In genomic region chr20:31861346-31862156, GRCh38 we compare ENCODE assay signal across 8 cellular contexts. TPM values are rescaled to one million over a fixed set of nuclear protein-coding genes. Genes with fewer than 3 reads are reported as not detected.
DNase-seq lines count a peak whose midpoint lies in the region; ATAC-seq and TF ChIP-seq lines count a peak whose summit lies in the region.

No MANE protein-coding gene starts in this region.

- peak overlapping the region; percentile 48 for H3K27ac ChIP-seq in C4-2B

- H3K4me3 Mint-ChIP-seq in dendritic cell treated with granulocyte-macrophage colony-stimulating factor and Interleukin-4, amounts not matched to agents 40 ng/mL and 50 ng/mL, for 4 days, result peak overlapping the region; percentile 42

- no peak overlapping the region for H3K27ac Mint-ChIP-seq in dendritic cell treated with granulocyte-macrophage colony-stimulating factor and Interleukin-4, amounts not matched to agents 40 ng/mL and 50 ng/mL, for 4 days

- H3K4me1 Mint-ChIP-seq in dendritic cell treated with granulocyte-macrophage colony-stimulating factor and Interleukin-4, amounts not matched to agents 40 ng/mL and 50 ng/mL, for 4 days (ENCODE audit: low read depth), result peaks cover 12% of the 10 kb centered on the region

- H3K9me3 Mint-ChIP-seq in dendritic cell treated with granulocyte-macrophage colony-stimulating factor and Interleukin-4, amounts not matched to agents 40 ng/mL and 50 ng/mL, for 4 days, result no peaks in the 10 kb centered on the region

- peak overlapping the region; percentile 80 for H3K4me3 ChIP-seq in H7 (ENCODE audit: insufficient read depth, low read depth, low read length)

- peaks cover 7% of the 10 kb centered on the region for H3K27me3 ChIP-seq in H7 (ENCODE audit: control insufficient read depth, insufficient read depth, low read length)

- H3K27me3 Mint-ChIP-seq in dendritic cell treated with granulocyte-macrophage colony-stimulating factor and Interleukin-4, amounts not matched to agents 40 ng/mL and 50 ng/mL, for 4 days, result peaks cover 50% of the 10 kb centered on the region

- H3K36me3 Mint-ChIP-seq in dendritic cell treated with granulocyte-macrophage colony-stimulating factor and Interleukin-4, amounts not matched to agents 40 ng/mL and 50 ng/mL, for 4 days (ENCODE audit: low read depth), result no peaks in the 10 kb centered on the region

- no peak for ATAC-seq in GM21423 (IDR thresholded peaks at IDR 0.05; ENCODE audit: unreplicated experiment)

- H3K36me3 ChIP-seq in H7 (replicated peaks; ENCODE audit: control insufficient read depth, insufficient read depth, low read length), result no peaks in the 10 kb centered on the region

- no peak for TF ChIP-seq CTCF in C4-2B (conservative IDR thresholded peaks at IDR 0.05)

- DNase-seq in H7 (peak; percentile 100), NCI-H2196 treated with DMSO at 0.1 percent for 48 hours (lab: John Stamatoyannopoulos, UW; ENCODE audit: unreplicated experiment) (peak; percentile 74), lung microvascular endothelial cell (ENCODE audit: low read depth in 2 of 2) (peak; percentile 40 to 64)
- DNase-seq in activated CD4-positive, alpha-beta T cell treated with anti-CD3 and anti-CD28 coated beads for 48 hours, result peak; percentile 75
- peak; percentile 43 for DNase-seq in stimulated activated CD8-positive, alpha-beta memory T cell treated with anti-CD3 and anti-CD28 coated beads, Interleukin-12 subunit alpha, Interleukin-12 subunit beta, amount 100 ng/mL, for 24 hours (ENCODE audit: extremely low read depth)

- intact Hi-C loops in dendritic cell treated with granulocyte-macrophage colony-stimulating factor and Interleukin-4, amounts not matched to agents 40 ng/mL and 50 ng/mL, for 4 days (cut with micrococcal nuclease), result no loop called here

RNA-seq across cellular contexts. Expression of gene DUSP15, which starts 8.8 kb away (rescaled TPM):
- total RNA-seq in H7 (2014; rRNA removed; shearing (Covaris generic)), result 1.5 and 2.5 TPM in 2 replicates
- total RNA-seq in lung microvascular endothelial cell, result 0.65 and 0.79 TPM in 2 replicates

RNA-seq across cellular contexts. Expression of gene TTLL9, which starts 8.9 kb away (rescaled TPM):
- total RNA-seq in H7 (2014; rRNA removed; shearing (Covaris generic)), result 0.14 TPM in 1 of 2 replicates, not detected in the other
- total RNA-seq in lung microvascular endothelial cell, result under 0.01 and 0.22 TPM in 2 replicates

RNA-seq across cellular contexts. Expression of gene FOXS1, which starts 16.1 kb away (rescaled TPM):
- total RNA-seq in H7 (2014; rRNA removed; shearing (Covaris generic)), result 0.38 TPM in 1 of 2 replicates, not detected in the other
- 0.20 and 0.22 TPM in 2 replicates for total RNA-seq in lung microvascular endothelial cell

RNA-seq across cellular contexts. Expression of gene MYLK2, which starts 42.4 kb away (rescaled TPM):
- total RNA-seq in H7 (2014; rRNA removed; shearing (Covaris generic)), result 0.21 TPM in 1 of 2 replicates, not detected in the other
- total RNA-seq in lung microvascular endothelial cell, result 17.3 and 18.5 TPM in 2 replicates

Comparison
In these comparisons a context has a peak if more than half of its experiments do, and no peak if none do; other contexts are left out.
1. DNase-seq: peak in every context shown above with its lines; median percentile 100 in H7; 75 in activated CD4-positive, alpha-beta T cell treated with anti-CD3 and anti-CD28 coated beads for 48 hours; 74 in NCI-H2196 treated with DMSO at 0.1 percent for 48 hours; 52 in lung microvascular endothelial cell; 43 in stimulated activated CD8-positive, alpha-beta memory T cell treated with anti-CD3 and anti-CD28 coated beads, Interleukin-12 subunit alpha, Interleukin-12 subunit beta, amount 100 ng/mL, for 24 hours.